Comparison of ENCODE assay signal across 27 cellular contexts in genomic region chr11:28114731-28115130, GRCh38.
"Had no signal": no experiment of that assay in that cellular context is flagged by ENCODE, and none has a peak within 500 bp of the region (broad histone marks: within the 10 kb centered on the region; RNA-seq: fewer than 3 reads in every experiment).

No MANE protein-coding gene starts in this region.

- H3K9me3 ChIP-seq: body of pancreas had no signal

- H3K4me3 Mint-ChIP-seq: activated CD4-positive, alpha-beta memory T cell treated with anti-CD3 and anti-CD28 coated beads for 36 hours; activated CD4-positive, alpha-beta T cell treated with anti-CD3 and anti-CD28 coated beads for 36 hours; activated CD4-positive, alpha-beta T cell treated with anti-CD3 and anti-CD28 coated beads, Interleukin-2, amount 10 ng/mL, durations not matched to agents 24 days and 14 days; activated CD8-positive, alpha-beta memory T cell treated with anti-CD3 and anti-CD28 coated beads, Interleukin-2, amount 10 ng/mL, durations not matched to agents 7 days and 5 days; activated CD8-positive, alpha-beta T cell treated with anti-CD3 and anti-CD28 coated beads, Interleukin-2, amount 10 ng/mL, durations not matched to agents 7 days and 5 days; activated naive CD4-positive, alpha-beta T cell treated with anti-CD3 and anti-CD28 coated beads, Interleukin-2, amount 10 ng/mL, durations not matched to agents 7 days and 5 days; activated naive CD8-positive, alpha-beta T cell treated with anti-CD3 and anti-CD28 coated beads, Interleukin-2, amount 10 ng/mL, durations not matched to agents 7 days and 5 days; activated T-cell treated with anti-CD3 and anti-CD28 coated beads, Interleukin-2, amount 50 U/mL, for 24 hours; activated T-cell treated with anti-CD3 and anti-CD28 coated beads, Interleukin-2, amount 50 U/mL, for 72 hours; dendritic cell treated with granulocyte-macrophage colony-stimulating factor and Interleukin-4, amounts not matched to agents 40 ng/mL and 50 ng/mL, for 4 days had no signal

- ATAC-seq: activated CD4-positive, alpha-beta T cell treated with anti-CD3 and anti-CD28 coated beads for 36 hours; activated CD8-positive, alpha-beta memory T cell treated with anti-CD3 and anti-CD28 coated beads, Interleukin-2, amount 10 ng/mL, durations not matched to agents 7 days and 5 days; activated CD8-positive, alpha-beta T cell treated with anti-CD3 and anti-CD28 coated beads, Interleukin-2, amount 10 ng/mL, durations not matched to agents 7 days and 5 days; activated naive CD4-positive, alpha-beta T cell treated with anti-CD3 and anti-CD28 coated beads, Interleukin-2, amount 50 U/mL, for 72 hours; activated T-cell treated with anti-CD3 and anti-CD28 coated beads, Interleukin-2, amount 50 U/mL, for 72 hours; body of pancreas; esophagus mucosa had no signal

- DNase-seq: activated CD4-positive, alpha-beta memory T cell treated with anti-CD3 and anti-CD28 coated beads for 36 hours; activated CD4-positive, alpha-beta T cell treated with anti-CD3 and anti-CD28 coated beads for 36 hours; activated CD4-positive, alpha-beta T cell treated with anti-CD3 and anti-CD28 coated beads, Interleukin-2, amount 10 ng/mL, durations not matched to agents 24 days and 14 days; activated CD4-positive, CD25-positive, alpha-beta regulatory T cell; activated CD4-positive, CD25-positive, alpha-beta regulatory T cell treated with anti-CD3 and anti-CD28 coated beads, Interleukin-2, amount 50 U/mL, for 72 hours; activated CD8-positive, alpha-beta memory T cell treated with anti-CD3 and anti-CD28 coated beads, Interleukin-2, amount 10 ng/mL, durations not matched to agents 7 days and 5 days; activated CD8-positive, alpha-beta memory T cell treated with anti-CD3 and anti-CD28 coated beads, Interleukin-2, amount 50 U/mL, for 48 hours; activated CD8-positive, alpha-beta T cell treated with anti-CD3 and anti-CD28 coated beads, Interleukin-2, amount 10 ng/mL, durations not matched to agents 7 days and 5 days; activated gamma-delta T cell; activated naive CD4-positive, alpha-beta T cell; activated naive CD4-positive, alpha-beta T cell treated with anti-CD3 and anti-CD28 coated beads, Interleukin-2, amount 10 ng/mL, durations not matched to agents 7 days and 5 days; activated naive CD8-positive, alpha-beta T cell treated with anti-CD3 and anti-CD28 coated beads, Interleukin-2, amount 10 ng/mL, durations not matched to agents 7 days and 5 days; activated T-cell treated with anti-CD3 and anti-CD28 coated beads for 4 hours; activated T-cell treated with anti-CD3 and anti-CD28 coated beads, Interleukin-2, amount 50 U/mL, for 24 hours; activated T-cell treated with anti-CD3 and anti-CD28 coated beads, Interleukin-2, amount 50 U/mL, for 72 hours; amygdala; aorta; body of pancreas; caudate nucleus; dorsolateral prefrontal cortex; foreskin fibroblast; head of caudate nucleus; T-helper 1 cell; T-helper 2 cell had no signal

- H3K27ac Mint-ChIP-seq: activated CD4-positive, alpha-beta memory T cell treated with anti-CD3 and anti-CD28 coated beads for 36 hours; activated CD4-positive, alpha-beta T cell treated with anti-CD3 and anti-CD28 coated beads for 36 hours; activated CD4-positive, alpha-beta T cell treated with anti-CD3 and anti-CD28 coated beads, Interleukin-2, amount 10 ng/mL, durations not matched to agents 24 days and 14 days; activated CD8-positive, alpha-beta memory T cell treated with anti-CD3 and anti-CD28 coated beads, Interleukin-2, amount 10 ng/mL, durations not matched to agents 7 days and 5 days; activated CD8-positive, alpha-beta T cell treated with anti-CD3 and anti-CD28 coated beads, Interleukin-2, amount 10 ng/mL, durations not matched to agents 7 days and 5 days; activated naive CD4-positive, alpha-beta T cell treated with anti-CD3 and anti-CD28 coated beads, Interleukin-2, amount 10 ng/mL, durations not matched to agents 7 days and 5 days; activated naive CD4-positive, alpha-beta T cell treated with anti-CD3 and anti-CD28 coated beads, Interleukin-2, amount 50 U/mL, for 72 hours; activated naive CD8-positive, alpha-beta T cell treated with anti-CD3 and anti-CD28 coated beads, Interleukin-2, amount 10 ng/mL, durations not matched to agents 7 days and 5 days; activated T-cell treated with anti-CD3 and anti-CD28 coated beads, Interleukin-2, amount 50 U/mL, for 24 hours; activated T-cell treated with anti-CD3 and anti-CD28 coated beads, Interleukin-2, amount 50 U/mL, for 72 hours; dendritic cell treated with granulocyte-macrophage colony-stimulating factor and Interleukin-4, amounts not matched to agents 40 ng/mL and 50 ng/mL, for 4 days had no signal

- H3K27me3 Mint-ChIP-seq: activated CD4-positive, alpha-beta memory T cell treated with anti-CD3 and anti-CD28 coated beads for 36 hours; activated CD4-positive, alpha-beta T cell treated with anti-CD3 and anti-CD28 coated beads for 36 hours; activated CD4-positive, alpha-beta T cell treated with anti-CD3 and anti-CD28 coated beads, Interleukin-2, amount 10 ng/mL, durations not matched to agents 24 days and 14 days; activated CD8-positive, alpha-beta memory T cell treated with anti-CD3 and anti-CD28 coated beads, Interleukin-2, amount 10 ng/mL, durations not matched to agents 7 days and 5 days; activated naive CD4-positive, alpha-beta T cell treated with anti-CD3 and anti-CD28 coated beads, Interleukin-2, amount 10 ng/mL, durations not matched to agents 7 days and 5 days; activated naive CD8-positive, alpha-beta T cell treated with anti-CD3 and anti-CD28 coated beads, Interleukin-2, amount 10 ng/mL, durations not matched to agents 7 days and 5 days; activated T-cell treated with anti-CD3 and anti-CD28 coated beads, Interleukin-2, amount 50 U/mL, for 24 hours; dendritic cell treated with granulocyte-macrophage colony-stimulating factor and Interleukin-4, amounts not matched to agents 40 ng/mL and 50 ng/mL, for 4 days had no signal
